In genomic region chrX:18228069-18228468, GRCh38 we compare ENCODE assay signal across 10 cellular contexts. TPM values are rescaled to one million over a fixed set of nuclear protein-coding genes. Genes with fewer than 3 reads are reported as not detected.
"Had no signal": no experiment of that assay in that cellular context is flagged by ENCODE, and none has a peak within 500 bp of the region (broad histone marks: within the 10 kb centered on the region; RNA-seq: fewer than 3 reads in every experiment).

No MANE protein-coding gene starts in this region.

- H3K4me1 ChIP-seq: HAP-1 had no signal

- H3K4me3 ChIP-seq: GM23338, HAP-1, K562 had no signal

- FAIRE-seq: K562 had no signal

- DNase-seq: H7, HFFc6, IMR-90 had no signal

- H3K27ac ChIP-seq: HL-60 had no signal

- H3K4me2 ChIP-seq: GM23338 had no signal

- ATAC-seq: HCT116, K562 had no signal

- H2AFZ ChIP-seq: GM23338 had no signal

- H3K9me3 ChIP-seq: HAP-1 had no signal

- H3K36me3 ChIP-seq: HAP-1 had no signal

RNA-seq across cellular contexts. Expression of gene BEND2, which starts 7.4 kb away (rescaled TPM):
- total RNA-seq: GM23338, H4, H7, HFFc6, HT1080, IMR-90 had no signal
- polyA plus RNA-seq: GM23338, IMR-90 had no signal
